ENCODE assay signal across 8 cellular contexts in genomic region chr19:41327499-41328156, GRCh38. TPM values are rescaled to one million over a fixed set of nuclear protein-coding genes. Genes with fewer than 3 reads are reported as not detected.
DNase-seq lines count a peak whose midpoint lies in the region; ATAC-seq and TF ChIP-seq lines count a peak whose summit lies in the region.

No MANE protein-coding gene starts in this region.

- ATAC-seq in CD4-positive, alpha-beta T cell (ENCODE audit: poor library complexity), result peak; percentile 65
- ATAC-seq in GM19455 (IDR thresholded peaks at IDR 0.05; ENCODE audit: unreplicated experiment), result peak; percentile 52

- H3K4me1 ChIP-seq in HUES64 (ENCODE audit: insufficient read depth, low read length) (peaks cover 41% of the 10 kb centered on the region), mesodermal cell (ENCODE audit: control insufficient read depth, insufficient read depth, low read length, poor library complexity, severe bottlenecking) (peaks cover 58% of the 10 kb centered on the region)

- H3K36me3 ChIP-seq in HUES64 (ENCODE audit: insufficient read depth, low read length), result peaks cover 3% of the 10 kb centered on the region; the same call in 1 of the 2 replicates
- H3K36me3 ChIP-seq in mesodermal cell (ENCODE audit: control insufficient read depth, insufficient read depth, low read length), result peaks cover 55% of the 10 kb centered on the region

- POLR2A ChIA-PET in CD4-positive, alpha-beta T cell (lab: Charles Lee), result interaction anchor here (0.8 to 5.6 kb wide), 13 partner anchors 10 to 577 kb away, joined by 3 to 106 read pairs (median 4); partner anchors contain the start of genes ACTMAP, B9D2, CCDC97 and HNRNPUL1

- no peaks in the 10 kb centered on the region for H3K27me3 Mint-ChIP-seq in CD4-positive, alpha-beta T cell

- intact Hi-C loops in CD4-positive, alpha-beta T cell (cut with DNase I, micrococcal nuclease), result loop anchor here (1.0 to 5.0 kb wide), 6 partner anchors 17 to 65 kb away; partner anchors contain the start of genes B9D2 (in 1 of the 2), CCDC97 (in 1 of the 2) and TGFB1 (in 1 of the 2)

- peak overlapping the region; percentile 89 for H3K27ac ChIP-seq in CD4-positive, alpha-beta T cell (ENCODE audit: low read depth, low read length)
- no peak overlapping the region; the same call in 1 of the 2 replicates for H3K27ac ChIP-seq in HUES64 (ENCODE audit: low read depth, low read length)
- peak overlapping the region; percentile 87 to 95 for H3K27ac ChIP-seq in coronary artery
- H3K27ac ChIP-seq in mesodermal cell (ENCODE audit: low read depth, low read length, severe bottlenecking), result peak overlapping the region; percentile 99

- CTCF ChIA-PET in CD4-positive, alpha-beta T cell (lab: Charles Lee), result interaction anchor here (1.0 to 4.2 kb wide), 7 partner anchors 14 to 65 kb away, joined by 3 to 30 read pairs (median 4); partner anchors contain the start of genes CCDC97, HNRNPUL1 and TGFB1

- H3K27ac Mint-ChIP-seq in CD4-positive, alpha-beta T cell, result peak overlapping the region; percentile 97

- no peaks in the 10 kb centered on the region for H3K9me3 ChIP-seq in CD4-positive, alpha-beta T cell (ENCODE audit: control insufficient read depth, low read length)
- no peaks in the 10 kb centered on the region for H3K9me3 ChIP-seq in HUES64 (ENCODE audit: insufficient read depth, low read depth, low read length)
- no peaks in the 10 kb centered on the region for H3K9me3 ChIP-seq in mesodermal cell (ENCODE audit: control insufficient read depth, low read length)

- H3K9ac ChIP-seq in HUES64 (ENCODE audit: low read depth, low read length), result peak overlapping the region; percentile 21

- peaks cover 75% of the 10 kb centered on the region for H3K4me1 Mint-ChIP-seq in CD4-positive, alpha-beta T cell (ENCODE audit: low read depth)

- DNase-seq in CD4-positive, alpha-beta T cell, result peak; percentile 47 to 95 (median 65)
- peak; percentile 71 to 81 for DNase-seq in activated CD4-positive, alpha-beta T cell treated with anti-CD3 and anti-CD28 coated beads for 24 hours (ENCODE audit: low read depth in 2 of 2)
- DNase-seq in coronary artery (ENCODE audit: low spot score) (no peak), NCI-H1694 treated with DMSO at 0.1 percent for 48 hours (lab: John Stamatoyannopoulos, UW) (no peak)
- DNase-seq in stimulated activated CD8-positive, alpha-beta memory T cell treated with anti-CD3 and anti-CD28 coated beads, Interleukin-4, amount 100 ng/mL, for 24 hours (ENCODE audit: low read depth), result peak; percentile 86

- TF ChIP-seq CTCF in CD4-positive, alpha-beta T cell (IDR thresholded peaks at IDR 0.05), result no peak
- no peak for TF ChIP-seq CTCF in coronary artery (IDR thresholded peaks at IDR 0.05)

- H3K4me3 Mint-ChIP-seq in CD4-positive, alpha-beta T cell, result peak overlapping the region; percentile 82

- H3K36me3 Mint-ChIP-seq in CD4-positive, alpha-beta T cell (ENCODE audit: low read depth), result peaks cover 72% of the 10 kb centered on the region

- H3K27me3 ChIP-seq in CD4-positive, alpha-beta T cell (ENCODE audit: control insufficient read depth, insufficient read depth, low read length), result no peaks in the 10 kb centered on the region
- no peaks in the 10 kb centered on the region for H3K27me3 ChIP-seq in HUES64 (ENCODE audit: insufficient read depth, low read length)

- H3K4me3 ChIP-seq in HUES64 (ENCODE audit: low read length) (peak overlapping the region; percentile 8; the same call in 1 of the 2 replicates), coronary artery (peak overlapping the region; percentile 57), mesodermal cell (ENCODE audit: extremely low read depth, insufficient read depth, low read length, poor library complexity, severe bottlenecking) (no peak overlapping the region)

- 63% methylated on average over 35 of the region's 35 CpGs for WGBS in HUES64
- WGBS in mesodermal cell (ENCODE audit: insufficient coverage in 2 of 2), 2 experiments, result 75 to 79% methylated on average over 21 to 29 of the region's 35 CpGs

- no peaks in the 10 kb centered on the region for H3K9me3 Mint-ChIP-seq in CD4-positive, alpha-beta T cell

RNA-seq across cellular contexts. Expression of gene CCDC97, which starts 17.7 kb away (rescaled TPM):
- total RNA-seq in CD4-positive, alpha-beta T cell, result 10 to 100 TPM; 27.3 to 29.7 TPM
- polyA plus RNA-seq in HUES64 (2013, experiment 1 of 2), result 21.2 TPM
- 23.6 TPM for polyA plus RNA-seq in HUES64 (2013, experiment 2 of 2)
- 14.6 TPM for polyA plus RNA-seq in mesodermal cell (2013, experiment 1 of 2)
- 13.1 TPM for polyA plus RNA-seq in mesodermal cell (2013, experiment 2 of 2)

RNA-seq across cellular contexts. Expression of gene TGFB1, which starts 26.1 kb away (rescaled TPM):
- 100 to 1,000 TPM; 406 to 416 TPM for total RNA-seq in CD4-positive, alpha-beta T cell
- polyA plus RNA-seq in HUES64 (2013, experiment 1 of 2), result 14.7 TPM
- polyA plus RNA-seq in HUES64 (2013, experiment 2 of 2), result 15.6 TPM
- polyA plus RNA-seq in mesodermal cell (2013, experiment 1 of 2), result 344 TPM
- 264 TPM for polyA plus RNA-seq in mesodermal cell (2013, experiment 2 of 2)

RNA-seq across cellular contexts. Expression of gene B9D2, which starts 36.3 kb away (rescaled TPM):
- total RNA-seq in CD4-positive, alpha-beta T cell, result 10 to 100 TPM; 21.1 to 26.8 TPM
- 5.2 TPM for polyA plus RNA-seq in HUES64 (2013, experiment 1 of 2)
- 5.6 TPM for polyA plus RNA-seq in HUES64 (2013, experiment 2 of 2)
- 5.7 TPM for polyA plus RNA-seq in mesodermal cell (2013, experiment 1 of 2)
- 6.2 TPM for polyA plus RNA-seq in mesodermal cell (2013, experiment 2 of 2)

RNA-seq across cellular contexts. Expression of gene TMEM91, which starts 48.7 kb away (rescaled TPM):
- 1 to 10 TPM; 6.8 to 7.7 TPM for total RNA-seq in CD4-positive, alpha-beta T cell
- polyA plus RNA-seq in HUES64 (2013, experiment 1 of 2), result 2.2 TPM
- 3.9 TPM for polyA plus RNA-seq in HUES64 (2013, experiment 2 of 2)
- 11.1 TPM for polyA plus RNA-seq in mesodermal cell (2013, experiment 1 of 2)
- polyA plus RNA-seq in mesodermal cell (2013, experiment 2 of 2), result 7.8 TPM

Comparison
In these comparisons a context has a peak if more than half of its experiments do, and no peak if none do; other contexts are left out.
1. DNase-seq: peak in CD4-positive, alpha-beta T cell (10 of 10), activated CD4-positive, alpha-beta T cell treated with anti-CD3 and anti-CD28 coated beads for 24 hours (2 of 2) and stimulated activated CD8-positive, alpha-beta memory T cell treated with anti-CD3 and anti-CD28 coated beads, Interleukin-4, amount 100 ng/mL, for 24 hours (single experiment); none in coronary artery (single experiment) and NCI-H1694 treated with DMSO at 0.1 percent for 48 hours (single experiment).